28 cellular contexts compared by ENCODE assay signal in the genomic region with DNA sequence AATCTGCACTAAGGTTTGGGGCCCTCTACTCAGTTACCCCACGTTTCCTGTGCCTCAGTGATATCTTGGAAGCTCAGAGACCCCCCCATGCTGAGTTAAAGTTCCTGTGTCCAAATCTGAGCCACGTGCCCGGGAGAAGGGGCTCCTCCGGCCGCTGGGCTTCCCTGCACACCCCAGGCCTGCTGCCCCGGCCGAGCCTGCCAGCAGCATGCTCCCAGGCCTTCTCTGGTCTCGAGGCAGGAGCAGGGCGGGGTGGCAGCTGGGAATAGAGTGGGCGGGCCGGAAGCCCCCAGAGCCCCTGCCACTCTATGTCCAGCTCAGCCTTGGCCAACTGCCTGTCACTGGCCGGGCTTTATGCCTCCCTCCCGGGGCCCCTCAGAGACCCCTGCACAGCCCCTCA. TPM values are rescaled to one million over a fixed set of nuclear protein-coding genes. Genes with fewer than 3 reads are reported as not detected.
"Had no signal": no experiment of that assay in that cellular context is flagged by ENCODE, and none has a peak within 500 bp of the region (broad histone marks: within the 10 kb centered on the region; RNA-seq: fewer than 3 reads in every experiment).

No MANE protein-coding gene starts in this region.

- H3K4me1 Mint-ChIP-seq: activated CD4-positive, alpha-beta T cell treated with anti-CD3 and anti-CD28 coated beads for 36 hours; endodermal cell had no signal

- H3K27me3 Mint-ChIP-seq: activated B cell treated with CpG ODN at 0.5 μM for 24 hours; activated CD4-positive, alpha-beta T cell treated with anti-CD3 and anti-CD28 coated beads for 36 hours; activated naive CD8-positive, alpha-beta T cell; brain; naive thymus-derived CD4-positive, alpha-beta T cell; stimulated activated naive CD8-positive, alpha-beta T cell treated with anti-CD3 and anti-CD28 coated beads, Interleukin-15, amount 100 ng/mL, for 72 hours had no signal

- H3K4me3 Mint-ChIP-seq: activated B cell treated with CpG ODN at 0.5 μM for 24 hours; activated CD4-positive, alpha-beta T cell treated with anti-CD3 and anti-CD28 coated beads for 36 hours; activated naive CD8-positive, alpha-beta T cell; activated T-cell treated with anti-CD3 and anti-CD28 coated beads, Interleukin-2, amount 50 U/mL, for 72 hours; brain; endodermal cell; immature natural killer cell; naive thymus-derived CD4-positive, alpha-beta T cell; stimulated activated naive CD8-positive, alpha-beta T cell treated with anti-CD3 and anti-CD28 coated beads, Interleukin-15, amount 100 ng/mL, for 72 hours; T-helper 1 cell treated with Interleukin-12 subunit alpha and Interleukin-12 subunit beta and Interleukin-4 antibody, amounts not matched to agents 30 μg/mL and 1 μg/mL, for 36 hours had no signal

- ATAC-seq: activated CD4-positive, alpha-beta T cell treated with anti-CD3 and anti-CD28 coated beads for 36 hours; activated T-cell treated with anti-CD3 and anti-CD28 coated beads, Interleukin-2, amount 50 U/mL, for 72 hours; esophagus mucosa; heart left ventricle; left colon; naive thymus-derived CD4-positive, alpha-beta T cell; right cardiac atrium; stimulated activated naive CD8-positive, alpha-beta T cell treated with anti-CD3 and anti-CD28 coated beads, Interleukin-15, amount 100 ng/mL, for 72 hours had no signal

- H3K27ac Mint-ChIP-seq: activated B cell treated with CpG ODN at 0.5 μM for 24 hours; activated CD4-positive, alpha-beta T cell treated with anti-CD3 and anti-CD28 coated beads for 36 hours; activated naive CD8-positive, alpha-beta T cell; brain; endodermal cell; T-helper 1 cell treated with Interleukin-12 subunit alpha and Interleukin-12 subunit beta and Interleukin-4 antibody, amounts not matched to agents 30 μg/mL and 1 μg/mL, for 36 hours had no signal

- H3K9me3 ChIP-seq: adrenal gland, ascending aorta, heart left ventricle, upper lobe of left lung, vagina had no signal

- H3K36me3 Mint-ChIP-seq: activated naive CD8-positive, alpha-beta T cell; immature natural killer cell had no signal

- H3K9me3 Mint-ChIP-seq: activated B cell treated with CpG ODN at 0.5 μM for 24 hours; activated T-cell treated with anti-CD3 and anti-CD28 coated beads, Interleukin-2, amount 50 U/mL, for 72 hours; brain; endodermal cell; immature natural killer cell; stimulated activated naive CD8-positive, alpha-beta T cell treated with anti-CD3 and anti-CD28 coated beads, Interleukin-15, amount 100 ng/mL, for 72 hours; T-helper 1 cell treated with Interleukin-12 subunit alpha and Interleukin-12 subunit beta and Interleukin-4 antibody, amounts not matched to agents 30 μg/mL and 1 μg/mL, for 36 hours had no signal

- H3K27me3 ChIP-seq: adrenal gland, ascending aorta, heart left ventricle, upper lobe of left lung, vagina had no signal

- H3K27ac ChIP-seq: adrenal gland, heart left ventricle, upper lobe of left lung, vagina had no signal

- DNase-seq: activated B cell treated with CpG ODN at 0.5 μM for 24 hours; activated CD4-positive, alpha-beta T cell treated with anti-CD3 and anti-CD28 coated beads for 36 hours; activated effector memory CD4-positive, alpha-beta T cell treated with Interleukin-2 at 50 U/mL for 16 hours; activated naive CD4-positive, alpha-beta T cell treated with Interleukin-2 at 50 U/mL for 16 hours; activated T-cell treated with anti-CD3 and anti-CD28 coated beads for 4 hours; activated T-cell treated with anti-CD3 and anti-CD28 coated beads, Interleukin-2, amount 50 U/mL, for 72 hours; adrenal gland; endodermal cell; foreskin fibroblast; heart left ventricle; hypothalamus; immature natural killer cell; left colon; mammary epithelial cell; midbrain; naive thymus-derived CD4-positive, alpha-beta T cell; right cardiac atrium; stimulated activated CD4-positive, alpha-beta T cell treated with anti-CD3 and anti-CD28 coated beads, Interleukin-2, amount 100 ng/mL, for 48 hours; stimulated activated naive CD8-positive, alpha-beta T cell treated with anti-CD3 and anti-CD28 coated beads, Interleukin-15, amount 100 ng/mL, for 72 hours; substantia nigra; T1000; upper lobe of left lung had no signal

- H3K4me3 ChIP-seq: adrenal gland, ascending aorta, heart left ventricle, upper lobe of left lung, vagina had no signal

RNA-seq across cellular contexts. Expression of a gene that starts 5.6 kb away (rescaled TPM):
- total RNA-seq: activated CD4-positive, alpha-beta T cell treated with anti-CD3 and anti-CD28 coated beads for 36 hours; activated T-cell treated with anti-CD3 and anti-CD28 coated beads, Interleukin-2, amount 50 U/mL, for 72 hours had no signal

RNA-seq across cellular contexts. Expression of a gene that starts 50.1 kb away (rescaled TPM):
- total RNA-seq: activated B cell treated with CpG ODN at 0.5 μM for 24 hours had no signal
- polyA plus RNA-seq: immature natural killer cell; naive thymus-derived CD4-positive, alpha-beta T cell had no signal
